Comparison of ENCODE assay signal across 22 cellular contexts in genomic region chr14:89537911-89538310, GRCh38.
A peak's percentile ranks its signal among the peaks of the same experiment; 100 is the strongest.
DNase-seq lines count a peak whose midpoint lies in the region; FAIRE-seq and TF ChIP-seq lines count a peak whose summit lies in the region.
"Had no signal": no experiment of that assay in that cellular context is flagged by ENCODE, and none has a peak within 500 bp of the region (broad histone marks: within the 10 kb centered on the region; RNA-seq: fewer than 3 reads in every experiment).

No MANE protein-coding gene starts in this region.

- no peak for TF ChIP-seq CTCF in HEK293 (tag by site-specific recombination; IDR thresholded peaks at IDR 0.05)
- TF ChIP-seq CTCF in OCI-LY1 (IDR thresholded peaks at IDR 0.05; ENCODE audit: low read length), result peak; percentile 32; the same call in 1 of the 2 replicates

- no CpG with 5 or more reads among the region's 4 CpGs for WGBS in mesendoderm (ENCODE audit: extremely low coverage, insufficient coverage, low lambda C conversion rate)

- H3F3A ChIP-seq in OCI-LY1 (ENCODE audit: insufficient read depth, low read length), result no peaks in the 10 kb centered on the region

- no peak overlapping the region for H2AK5ac ChIP-seq in mesendoderm (ENCODE audit: low read length)

- POLR2A ChIA-PET in HEK293 (lab: Yijun Ruan, JAX), result no interaction called here

- H3K79me2 ChIP-seq in OCI-LY1 (ENCODE audit: insufficient read depth, low read length) (no peaks in the 10 kb centered on the region), mesendoderm (ENCODE audit: control insufficient read depth, insufficient read depth, low read length) (no peaks in the 10 kb centered on the region)

- H3K9me2 ChIP-seq in OCI-LY1 (ENCODE audit: low read depth, low read length), result no peaks in the 10 kb centered on the region

- H3K4me1 ChIP-seq in HEK293 (ENCODE audit: control insufficient read depth, insufficient read depth, low read length) (peaks cover 13% of the 10 kb centered on the region), OCI-LY1 (ENCODE audit: insufficient read depth, low read length, severe bottlenecking) (no peaks in the 10 kb centered on the region), mesendoderm (ENCODE audit: control insufficient read depth, low read depth, low read length) (peaks cover 5% of the 10 kb centered on the region)

- H4K5ac ChIP-seq in mesendoderm (ENCODE audit: low read length), result no peak overlapping the region

- H3K27me3 ChIP-seq in OCI-LY1 (ENCODE audit: insufficient read depth, low read length), result no peaks in the 10 kb centered on the region
- H3K27me3 ChIP-seq in mesendoderm (ENCODE audit: insufficient read depth, low read length, poor library complexity), result no peaks in the 10 kb centered on the region
- H3K27me3 ChIP-seq: heart left ventricle, neutrophil had no signal

- no peak overlapping the region for H3K27ac ChIP-seq in HEK293 (ENCODE audit: extremely low read depth, low read depth, low read length)
- no peak overlapping the region for H3K27ac ChIP-seq in OCI-LY1 (ENCODE audit: low read depth, low read length, poor library complexity, severe bottlenecking)
- no peak overlapping the region for H3K27ac ChIP-seq in mesendoderm (ENCODE audit: low read depth, low read length)
- H3K27ac ChIP-seq: heart left ventricle, neutrophil had no signal

- H3K36me3 ChIP-seq in HEK293 (ENCODE audit: control insufficient read depth in 2 of 2, insufficient read depth in 1 of 2, low read length in 2 of 2) (no peaks in the 10 kb centered on the region), OCI-LY1 (ENCODE audit: insufficient read depth, low read length) (no peaks in the 10 kb centered on the region), mesendoderm (ENCODE audit: control insufficient read depth, insufficient read depth, low read length) (no peaks in the 10 kb centered on the region)
- H3K36me3 ChIP-seq: heart left ventricle, neutrophil had no signal

- H2AFZ ChIP-seq in OCI-LY1 (ENCODE audit: low read length), result no peak overlapping the region

- H2BK5ac ChIP-seq in mesendoderm (ENCODE audit: low read length), result no peak overlapping the region

- DNase-seq in COR-L47 (lab: John Stamatoyannopoulos, UW) (peak; percentile 21), mesendoderm (peak; percentile 39), glomerular visceral epithelial cell (ENCODE audit: extremely low spot score) (no peak), NCI-H187 treated with DMSO at 0.1 percent for 48 hours (lab: John Stamatoyannopoulos, UW) (no peak), H54 (ENCODE audit: insufficient read length, low spot score) (no peak)
- DNase-seq: activated CD4-positive, alpha-beta T cell treated with anti-CD3 and anti-CD28 coated beads, Interleukin-2, amount 10 ng/mL, durations not matched to agents 24 days and 14 days; activated CD8-positive, alpha-beta memory T cell treated with anti-CD3 and anti-CD28 coated beads, Interleukin-2, amount 50 U/mL, for 4 hours; AML-193; Calu3; effector memory CD8-positive, alpha-beta T cell; heart left ventricle; KBM-7; NCI-H1048; NCI-H526 treated with DMSO at 0.1 percent for 48 hours; PC-3; SHP77; stimulated activated CD4-positive, alpha-beta T cell treated with anti-CD3 and anti-CD28 coated beads, Interleukin-2, amount 100 ng/mL, for 48 hours; trophoblast cell had no signal

- TF ChIP-seq POLR2A in H54 (IDR thresholded peaks at IDR 0.05; ENCODE audit: low read depth, low read length), result no peak

- no peak overlapping the region for H3K4ac ChIP-seq in mesendoderm (ENCODE audit: low read depth, low read length)

- no peak overlapping the region for H3K23ac ChIP-seq in mesendoderm (ENCODE audit: low read length)

- no peak overlapping the region for H4K8ac ChIP-seq in mesendoderm (ENCODE audit: low read depth, low read length)

- CTCF ChIA-PET in HEK293 (lab: Yijun Ruan, JAX), result no interaction called here

- no peak for FAIRE-seq in H54 (lab: Jason Lieb, UNC)

- H3K4me2 ChIP-seq in OCI-LY1 (ENCODE audit: low read length) (no peak overlapping the region), mesendoderm (ENCODE audit: low read length) (no peak overlapping the region)
- H3K4me2 ChIP-seq: smooth muscle cell had no signal

- H4K20me1 ChIP-seq in OCI-LY1 (ENCODE audit: insufficient read depth, low read length), result no peaks in the 10 kb centered on the region

- no peak overlapping the region for H3K56ac ChIP-seq in mesendoderm (ENCODE audit: low read length)

- H3K18ac ChIP-seq in mesendoderm (ENCODE audit: low read length), result no peak overlapping the region

- no peak overlapping the region for H2BK120ac ChIP-seq in mesendoderm (ENCODE audit: low read depth, low read length)

- H3K4me3 ChIP-seq in HEK293 (ENCODE audit: low read depth, low read length) (no peak overlapping the region), OCI-LY1 (ENCODE audit: low read depth, low read length, poor library complexity, severe bottlenecking) (no peak overlapping the region), mesendoderm (ENCODE audit: low read length) (no peak overlapping the region)
- H3K4me3 ChIP-seq: heart left ventricle, smooth muscle cell had no signal

- H3K9ac ChIP-seq in OCI-LY1 (ENCODE audit: low read length) (no peak overlapping the region), mesendoderm (ENCODE audit: low read length) (no peak overlapping the region)

- H3K9me3 ChIP-seq in HEK293 (ENCODE audit: control insufficient read depth, insufficient read depth, low read depth, low read length) (no peaks in the 10 kb centered on the region), OCI-LY1 (ENCODE audit: low read length) (no peaks in the 10 kb centered on the region)
- H3K9me3 ChIP-seq: heart left ventricle, neutrophil had no signal

- H3K79me1 ChIP-seq in mesendoderm (ENCODE audit: low read length), result no peaks in the 10 kb centered on the region

- H2BK15ac ChIP-seq in mesendoderm (replicated peaks; ENCODE audit: low read depth), result no peak overlapping the region

TF ChIP-seq in HEK293, 187 proteins besides CTCF, POLR2A, EP300 and RAD21:
- TF ChIP-seq, protein P1, sequence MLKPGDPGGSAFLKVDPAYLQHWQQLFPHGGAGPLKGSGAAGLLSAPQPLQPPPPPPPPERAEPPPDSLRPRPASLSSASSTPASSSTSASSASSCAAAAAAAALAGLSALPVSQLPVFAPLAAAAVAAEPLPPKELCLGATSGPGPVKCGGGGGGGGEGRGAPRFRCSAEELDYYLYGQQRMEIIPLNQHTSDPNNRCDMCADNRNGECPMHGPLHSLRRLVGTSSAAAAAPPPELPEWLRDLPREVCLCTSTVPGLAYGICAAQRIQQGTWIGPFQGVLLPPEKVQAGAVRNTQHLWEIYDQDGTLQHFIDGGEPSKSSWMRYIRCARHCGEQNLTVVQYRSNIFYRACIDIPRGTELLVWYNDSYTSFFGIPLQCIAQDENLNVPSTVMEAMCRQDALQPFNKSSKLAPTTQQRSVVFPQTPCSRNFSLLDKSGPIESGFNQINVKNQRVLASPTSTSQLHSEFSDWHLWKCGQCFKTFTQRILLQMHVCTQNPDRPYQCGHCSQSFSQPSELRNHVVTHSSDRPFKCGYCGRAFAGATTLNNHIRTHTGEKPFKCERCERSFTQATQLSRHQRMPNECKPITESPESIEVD (tag by site-specific recombination; IDR thresholded peaks at IDR 0.05), result peak; percentile 55; the same call in 1 of the 2 replicates
- TF ChIP-seq PRDM1 (tag by site-specific recombination; IDR thresholded peaks at IDR 0.05), result no peak
- TF ChIP-seq OSR2 (tag by site-specific recombination; IDR thresholded peaks at IDR 0.05), result peak; percentile 27; the same call in 1 of the 2 replicates

Comparison
In these comparisons a context has a peak if more than half of its experiments do, and no peak if none do; other contexts are left out.
1. DNase-seq: peak in COR-L47 (single experiment) and mesendoderm (single experiment); none in glomerular visceral epithelial cell (single experiment), NCI-H187 treated with DMSO at 0.1 percent for 48 hours (single experiment) and H54 (single experiment).